23 cellular contexts compared by ENCODE assay signal in the genomic region with DNA sequence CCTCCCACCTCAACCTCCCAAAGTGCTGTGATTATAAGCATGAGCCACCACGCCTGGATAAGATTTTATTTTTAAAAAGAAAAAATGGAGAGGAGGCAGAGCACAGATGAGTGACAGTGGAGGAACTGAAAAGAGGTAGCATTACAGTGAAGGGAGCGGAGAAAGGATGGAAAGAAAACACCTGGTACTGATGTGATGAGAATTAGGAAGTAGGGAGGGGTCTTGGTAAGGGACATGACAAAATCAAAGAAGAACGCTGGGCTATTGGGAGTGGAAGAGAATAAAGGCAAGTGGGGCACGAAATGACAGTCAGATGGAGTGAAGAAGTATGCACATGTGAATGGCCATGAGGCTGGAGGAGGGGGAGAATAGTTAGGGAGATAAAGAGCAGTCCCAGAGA. TPM values are rescaled to one million over a fixed set of nuclear protein-coding genes. Genes with fewer than 3 reads are reported as not detected.
DNase-seq lines count a peak whose midpoint lies in the region; ATAC-seq, FAIRE-seq and TF ChIP-seq lines count a peak whose summit lies in the region.
"Had no signal": no experiment of that assay in that cellular context is flagged by ENCODE, and none has a peak within 500 bp of the region (broad histone marks: within the 10 kb centered on the region; RNA-seq: fewer than 3 reads in every experiment).

No MANE protein-coding gene starts in this region.

- H3K27ac Mint-ChIP-seq in naive B cell = peak overlapping the region in 5 of 6 donors; percentile 1 to 70 (median 27)
- H3K27ac Mint-ChIP-seq: CD4-positive, CD25-positive, alpha-beta regulatory T cell had no signal

- peaks cover 15% of the 10 kb centered on the region for H4K20me1 ChIP-seq in OCI-LY7 (ENCODE audit: insufficient read depth, low read length)

- BruUV-seq in OCI-LY7 (replicated peaks; lab: Mats Ljungman, UMichigan) = no TSS peak

- peaks cover 69% of the 10 kb centered on the region for H3K36me3 ChIP-seq in OCI-LY7 (ENCODE audit: insufficient read depth, low read length)

- H3K36me3 Mint-ChIP-seq in naive B cell = peaks cover 20 to 30% of the 10 kb centered on the region in 2 donors
- H3K36me3 Mint-ChIP-seq: CD4-positive, CD25-positive, alpha-beta regulatory T cell had no signal

- POLR2A ChIA-PET in OCI-LY7 (lab: Charles Lee) = interaction anchor here (0.6 to 5.8 kb wide), 8 partner anchors 7 to 204 kb away, joined by 3 to 64 read pairs (median 18); partner anchors contain the start of genes DUSP12 and FCRLB

- peak; percentile 80 for FAIRE-seq in GM19239 (lab: Jason Lieb, UNC)
- FAIRE-seq: RCC 7860 had no signal

- no peak for DNase-seq in GM19239 (ENCODE audit: insufficient read length, low spot score)
- peak; percentile 70 for DNase-seq in OCI-LY7 (ENCODE audit: low spot score)
- peak; percentile 24 for DNase-seq in naive B cell
- no peak for DNase-seq in activated CD4-positive, alpha-beta T cell treated with anti-CD3 and anti-CD28 coated beads, Interleukin-2, amount 50 U/mL, for 48 hours
- DNase-seq in left ventricle myocardium superior = no peak
- DNase-seq in DMS153 treated with DMSO at 0.1 percent for 48 hours (lab: John Stamatoyannopoulos, UW; ENCODE audit: unreplicated experiment) = no peak
- DNase-seq: ACHN; CD4-positive, CD25-positive, alpha-beta regulatory T cell; COR-L47; DMS 273 treated with DMSO at 0.1 percent for 48 hours; GDM1; GOT3; NCI-H1930; NCI-H345; NCI-H524 treated with DMSO at 0.1 percent for 48 hours; SW 1271 had no signal

- peaks cover 66% of the 10 kb centered on the region for H3K4me1 ChIP-seq in OCI-LY7 (ENCODE audit: insufficient read depth, low read length, poor library complexity, severe bottlenecking)

- H3K4me1 Mint-ChIP-seq in naive B cell = peaks cover 27 to 42% (median 34%) of the 10 kb centered on the region in 3 donors
- H3K4me1 Mint-ChIP-seq: CD4-positive, CD25-positive, alpha-beta regulatory T cell had no signal

- H3K27me3 Mint-ChIP-seq in naive B cell = no peaks in the 10 kb centered on the region

- H2AFZ ChIP-seq in OCI-LY7 (ENCODE audit: low read length) = no peak overlapping the region

- ATAC-seq in naive B cell (ENCODE audit: low read depth in 2 of 2) (no peak), GM18520 (IDR thresholded peaks at IDR 0.05; ENCODE audit: unreplicated experiment) (no peak), left ventricle myocardium superior (no peak)
- ATAC-seq: HCT116, Right ventricle myocardium inferior had no signal

- H3K4me2 ChIP-seq in OCI-LY7 (ENCODE audit: low read length) = peak overlapping the region; percentile 99

- H3K4me3 ChIP-seq in GM08714 (ENCODE audit: low read length) (peak overlapping the region; percentile 99), OCI-LY7 (ENCODE audit: low read depth, low read length, poor library complexity, severe bottlenecking) (peak overlapping the region; percentile 80)

- peak overlapping the region; percentile 96 for H3K27ac ChIP-seq in OCI-LY7 (ENCODE audit: low read depth, low read length, poor library complexity, severe bottlenecking)

- no peak for TF ChIP-seq CTCF in OCI-LY7 (conservative IDR thresholded peaks at IDR 0.05; ENCODE audit: low read length)

- peak overlapping the region in 1 of 8 donors; percentile 90 for H3K4me3 Mint-ChIP-seq in naive B cell
- H3K4me3 Mint-ChIP-seq: CD4-positive, CD25-positive, alpha-beta regulatory T cell had no signal

- no peaks in the 10 kb centered on the region for H3K9me3 Mint-ChIP-seq in naive B cell
- H3K9me3 Mint-ChIP-seq: CD4-positive, CD25-positive, alpha-beta regulatory T cell had no signal

- H3K79me2 ChIP-seq in OCI-LY7 (ENCODE audit: insufficient read depth, low read depth, low read length) = peaks cover 64% of the 10 kb centered on the region

- no peaks in the 10 kb centered on the region for H3K9me2 ChIP-seq in OCI-LY7 (ENCODE audit: insufficient read depth, low read length)

- no peaks in the 10 kb centered on the region for H3K9me3 ChIP-seq in OCI-LY7 (ENCODE audit: low read length)

- CTCF ChIA-PET in OCI-LY7 (lab: Charles Lee; ENCODE audit: unreplicated experiment) = interaction anchor here (1.0 kb wide), 1 partner anchor 13 kb away, joined by 4 read pairs; no protein-coding TSS in a partner anchor

- intact Hi-C loops in OCI-LY7 (cut with micrococcal nuclease; ENCODE audit: unreplicated experiment) = loop anchor here (5.0 kb wide), 2 partner anchors 62 to 788 kb away; partner anchors contain the start of gene UHMK1
- intact Hi-C loops in left ventricle myocardium superior (cut with micrococcal nuclease) = no loop called here

RNA-seq across cellular contexts. Expression of gene FCRLA, which starts 2.3 kb away (rescaled TPM):
- 524 and 672 TPM in 2 replicates for total RNA-seq in OCI-LY7 (2014; rRNA removed; shearing (Covaris generic))
- total RNA-seq in OCI-LY7 (2022) = 409 and 447 TPM in 2 replicates
- 1,000 to 10,000 TPM in 1 of 6 donors, 100 to 1,000 TPM in 5; 625 to 1,343 (median 750) TPM for polyA plus RNA-seq in naive B cell (ENCODE audit: low read depth in 6 of 6)
- total RNA-seq in left ventricle myocardium superior = not detected
- total RNA-seq: CD4-positive, CD25-positive, alpha-beta regulatory T cell; Right ventricle myocardium inferior; T-helper 2 cell treated with Interferon-gamma antibody and Interleukin-4, amounts not matched to agents 100 ng/mL and 5 ng/mL, for 36 hours had no signal

RNA-seq across cellular contexts. Expression of gene FCRLB, which starts 12.0 kb away (rescaled TPM):
- total RNA-seq in OCI-LY7 (2014; rRNA removed; shearing (Covaris generic)) = 2.6 and 4.9 TPM in 2 replicates
- 3.3 and 3.8 TPM in 2 replicates for total RNA-seq in OCI-LY7 (2022)
- polyA plus RNA-seq in naive B cell (ENCODE audit: low read depth in 6 of 6) = 1 to 10 TPM; 3.9 to 7.3 (median 5.3) TPM
- 0.17 TPM for total RNA-seq in left ventricle myocardium superior
- total RNA-seq: CD4-positive, CD25-positive, alpha-beta regulatory T cell had no signal

RNA-seq across cellular contexts. Expression of gene DUSP12, which starts 40.2 kb away (rescaled TPM):
- total RNA-seq in OCI-LY7 (2014; rRNA removed; shearing (Covaris generic)) = 43.9 and 71.5 TPM in 2 replicates
- total RNA-seq in OCI-LY7 (2022) (37.3 and 40.8 TPM in 2 replicates), left ventricle myocardium superior (8.3 TPM)
- polyA plus RNA-seq in naive B cell (ENCODE audit: low read depth in 6 of 6) = 100 to 1,000 TPM in 1 of 6 donors, 10 to 100 TPM in 5; 58.2 to 109 (median 66.5) TPM

RNA-seq across cellular contexts. Expression of gene FCGR2B, which starts 46.4 kb away (rescaled TPM):
- 4.6 TPM in 2 replicates for total RNA-seq in OCI-LY7 (2014; rRNA removed; shearing (Covaris generic))
- 1.9 and 4.8 TPM in 2 replicates for total RNA-seq in OCI-LY7 (2022)
- 100 to 1,000 TPM; 232 to 404 (median 304) TPM for polyA plus RNA-seq in naive B cell (ENCODE audit: low read depth in 6 of 6)
- 12.6 TPM for total RNA-seq in left ventricle myocardium superior
- total RNA-seq: Daoy had no signal

RNA-seq across cellular contexts. Expression of gene ATF6, which starts 56.7 kb away (rescaled TPM):
- total RNA-seq in OCI-LY7 (2014; rRNA removed; shearing (Covaris generic)) = 8.5 and 10.2 TPM in 2 replicates
- total RNA-seq in OCI-LY7 (2022) (12.9 and 13.9 TPM in 2 replicates), left ventricle myocardium superior (12.8 TPM)
- polyA plus RNA-seq in naive B cell (ENCODE audit: low read depth in 6 of 6) = 10 to 100 TPM; 12.0 to 15.3 (median 14.3) TPM

Comparison
In these comparisons a context has a peak if more than half of its experiments do, and no peak if none do; other contexts are left out.
1. DNase-seq: peak in OCI-LY7 (single experiment) and naive B cell (single experiment); none in GM19239 (single experiment), activated CD4-positive, alpha-beta T cell treated with anti-CD3 and anti-CD28 coated beads, Interleukin-2, amount 50 U/mL, for 48 hours (0 of 2), left ventricle myocardium superior (single experiment) and DMS153 treated with DMSO at 0.1 percent for 48 hours (single experiment).
2. RNA of gene FCRLA, which starts 2.3 kb away (total RNA-seq): 409 to 672 TPM in OCI-LY7; not detected in left ventricle myocardium superior (single experiment); every median in the first group is over 100 times any median in the second.